ENCODE assay signal across 1 cellular context in genomic region chr20:63434599-63435378, GRCh38.
TF ChIP-seq lines count a peak whose summit lies in the region.

No MANE protein-coding gene starts in this region.

TF ChIP-seq in HepG2, 621 proteins besides CTCF, POLR2A, EP300 and RAD21 (continued from another document and continues in another):
- TF ChIP-seq ZNF407 (CRISPR knock-in tag; IDR thresholded peaks at IDR 0.05; ENCODE audit: not compliant biosample characterization): no peak
- no peak for TF ChIP-seq TAF15 (IDR thresholded peaks at IDR 0.05; ENCODE audit: low read depth, low read length, poor library complexity, severe bottlenecking)
- no peak; the same call in 1 of the 2 replicates for TF ChIP-seq ZFY (CRISPR knock-in tag; IDR thresholded peaks at IDR 0.05)
- no peak for TF ChIP-seq ZNF275 (CRISPR knock-in tag; IDR thresholded peaks at IDR 0.05; ENCODE audit: borderline replicate concordance)
- no peak for TF ChIP-seq TBX2 (CRISPR knock-in tag; IDR thresholded peaks at IDR 0.05; ENCODE audit: borderline replicate concordance)
- TF ChIP-seq FIP1L1 (IDR thresholded peaks at IDR 0.05; ENCODE audit: borderline replicate concordance, insufficient read depth, low read depth, low read length): no peak
- no peak for TF ChIP-seq REXO4 (CRISPR knock-in tag; IDR thresholded peaks at IDR 0.05; ENCODE audit: borderline replicate concordance)
- TF ChIP-seq HNRNPLL (IDR thresholded peaks at IDR 0.05; ENCODE audit: low read depth, low read length, poor library complexity, severe bottlenecking): no peak
- TF ChIP-seq, protein P1, sequence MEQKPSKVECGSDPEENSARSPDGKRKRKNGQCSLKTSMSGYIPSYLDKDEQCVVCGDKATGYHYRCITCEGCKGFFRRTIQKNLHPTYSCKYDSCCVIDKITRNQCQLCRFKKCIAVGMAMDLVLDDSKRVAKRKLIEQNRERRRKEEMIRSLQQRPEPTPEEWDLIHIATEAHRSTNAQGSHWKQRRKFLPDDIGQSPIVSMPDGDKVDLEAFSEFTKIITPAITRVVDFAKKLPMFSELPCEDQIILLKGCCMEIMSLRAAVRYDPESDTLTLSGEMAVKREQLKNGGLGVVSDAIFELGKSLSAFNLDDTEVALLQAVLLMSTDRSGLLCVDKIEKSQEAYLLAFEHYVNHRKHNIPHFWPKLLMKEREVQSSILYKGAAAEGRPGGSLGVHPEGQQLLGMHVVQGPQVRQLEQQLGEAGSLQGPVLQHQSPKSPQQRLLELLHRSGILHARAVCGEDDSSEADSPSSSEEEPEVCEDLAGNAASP (CRISPR knock-in tag; IDR thresholded peaks at IDR 0.05; ENCODE audit: borderline replicate concordance): no peak
- no peak for TF ChIP-seq ARNT (IDR thresholded peaks at IDR 0.05)
- TF ChIP-seq CREM (IDR thresholded peaks at IDR 0.05): no peak
- TF ChIP-seq CREM (CRISPR knock-in tag; IDR thresholded peaks at IDR 0.05): no peak
- no peak for TF ChIP-seq HMG20A (CRISPR knock-in tag; IDR thresholded peaks at IDR 0.05; ENCODE audit: borderline replicate concordance)
- TF ChIP-seq CBFB (CRISPR knock-in tag; IDR thresholded peaks at IDR 0.05): peak; percentile 27; the same call in 1 of the 2 replicates
- TF ChIP-seq HDAC1 (CRISPR knock-in tag; IDR thresholded peaks at IDR 0.05): no peak
- no peak for TF ChIP-seq NR2F2 (IDR thresholded peaks at IDR 0.05; ENCODE audit: borderline replicate concordance, low read depth)
- TF ChIP-seq ZSCAN5A (CRISPR knock-in tag; IDR thresholded peaks at IDR 0.05; ENCODE audit: borderline replicate concordance): no peak
- no peak for TF ChIP-seq KLF13 (CRISPR knock-in tag; IDR thresholded peaks at IDR 0.05)
- TF ChIP-seq FOXA1 (IDR thresholded peaks at IDR 0.05): no peak
- peak; percentile 67 for TF ChIP-seq FOXA1 (CRISPR knock-in tag; IDR thresholded peaks at IDR 0.05)
- no peak for TF ChIP-seq ARID3A (IDR thresholded peaks at IDR 0.05; ENCODE audit: low read depth, low read length)
- TF ChIP-seq FOSL2 (CRISPR knock-in tag; IDR thresholded peaks at IDR 0.05): peak; percentile 66
- TF ChIP-seq NFKBIZ (CRISPR knock-in tag; IDR thresholded peaks at IDR 0.05): 0 out of 2 replicates have a peak, but pooled peaks have one; percentile 8
- TF ChIP-seq ZNF891 (CRISPR knock-in tag; IDR thresholded peaks at IDR 0.05): peak; percentile 38; the same call in 1 of the 2 replicates
- TF ChIP-seq, protein P2, sequence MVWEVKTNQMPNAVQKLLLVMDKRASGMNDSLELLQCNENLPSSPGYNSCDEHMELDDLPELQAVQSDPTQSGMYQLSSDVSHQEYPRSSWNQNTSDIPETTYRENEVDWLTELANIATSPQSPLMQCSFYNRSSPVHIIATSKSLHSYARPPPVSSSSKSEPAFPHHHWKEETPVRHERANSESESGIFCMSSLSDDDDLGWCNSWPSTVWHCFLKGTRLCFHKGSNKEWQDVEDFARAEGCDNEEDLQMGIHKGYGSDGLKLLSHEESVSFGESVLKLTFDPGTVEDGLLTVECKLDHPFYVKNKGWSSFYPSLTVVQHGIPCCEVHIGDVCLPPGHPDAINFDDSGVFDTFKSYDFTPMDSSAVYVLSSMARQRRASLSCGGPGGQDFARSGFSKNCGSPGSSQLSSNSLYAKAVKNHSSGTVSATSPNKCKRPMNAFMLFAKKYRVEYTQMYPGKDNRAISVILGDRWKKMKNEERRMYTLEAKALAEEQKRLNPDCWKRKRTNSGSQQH (CRISPR knock-in tag; IDR thresholded peaks at IDR 0.05; ENCODE audit: low read depth): no peak
- no peak for TF ChIP-seq KLF12 (CRISPR knock-in tag; IDR thresholded peaks at IDR 0.05; ENCODE audit: borderline replicate concordance)
- peak; percentile 97 for TF ChIP-seq USF2 (IDR thresholded peaks at IDR 0.05; ENCODE audit: low read depth, low read length)
- peak; percentile 89; the same call in 1 of the 2 replicates for TF ChIP-seq USF2 (CRISPR knock-in tag; IDR thresholded peaks at IDR 0.05; ENCODE audit: borderline replicate concordance)
- TF ChIP-seq, protein P3, sequence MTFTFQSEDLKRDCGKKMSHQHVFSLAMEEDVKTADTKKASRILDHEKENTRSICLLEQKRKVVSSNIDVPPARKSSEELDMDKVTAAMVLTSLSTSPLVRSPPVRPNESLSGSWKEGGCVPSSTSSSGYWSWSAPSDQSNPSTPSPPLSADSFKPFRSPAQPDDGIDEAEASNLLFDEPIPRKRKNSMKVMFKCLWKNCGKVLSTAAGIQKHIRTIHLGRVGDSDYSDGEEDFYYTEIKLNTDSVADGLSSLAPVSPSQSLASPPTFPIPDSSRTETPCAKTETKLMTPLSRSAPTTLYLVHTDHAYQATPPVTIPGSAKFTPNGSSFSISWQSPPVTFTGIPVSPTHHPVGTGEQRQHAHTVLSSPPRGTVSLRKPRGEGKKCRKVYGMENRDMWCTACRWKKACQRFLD (CRISPR knock-in tag; IDR thresholded peaks at IDR 0.05; ENCODE audit: borderline replicate concordance): 0 out of 2 replicates have a peak, but pooled peaks have one; percentile 44
- no peak for TF ChIP-seq ZNF251 (CRISPR knock-in tag; IDR thresholded peaks at IDR 0.05)
- no peak for TF ChIP-seq SIN3B (IDR thresholded peaks at IDR 0.05; ENCODE audit: low read length)
- no peak for TF ChIP-seq ZIK1 (CRISPR knock-in tag; IDR thresholded peaks at IDR 0.05; ENCODE audit: borderline replicate concordance, low read depth)
- TF ChIP-seq IRX3 (CRISPR knock-in tag; IDR thresholded peaks at IDR 0.05; ENCODE audit: borderline replicate concordance, low read depth): no peak
- TF ChIP-seq, protein P4, sequence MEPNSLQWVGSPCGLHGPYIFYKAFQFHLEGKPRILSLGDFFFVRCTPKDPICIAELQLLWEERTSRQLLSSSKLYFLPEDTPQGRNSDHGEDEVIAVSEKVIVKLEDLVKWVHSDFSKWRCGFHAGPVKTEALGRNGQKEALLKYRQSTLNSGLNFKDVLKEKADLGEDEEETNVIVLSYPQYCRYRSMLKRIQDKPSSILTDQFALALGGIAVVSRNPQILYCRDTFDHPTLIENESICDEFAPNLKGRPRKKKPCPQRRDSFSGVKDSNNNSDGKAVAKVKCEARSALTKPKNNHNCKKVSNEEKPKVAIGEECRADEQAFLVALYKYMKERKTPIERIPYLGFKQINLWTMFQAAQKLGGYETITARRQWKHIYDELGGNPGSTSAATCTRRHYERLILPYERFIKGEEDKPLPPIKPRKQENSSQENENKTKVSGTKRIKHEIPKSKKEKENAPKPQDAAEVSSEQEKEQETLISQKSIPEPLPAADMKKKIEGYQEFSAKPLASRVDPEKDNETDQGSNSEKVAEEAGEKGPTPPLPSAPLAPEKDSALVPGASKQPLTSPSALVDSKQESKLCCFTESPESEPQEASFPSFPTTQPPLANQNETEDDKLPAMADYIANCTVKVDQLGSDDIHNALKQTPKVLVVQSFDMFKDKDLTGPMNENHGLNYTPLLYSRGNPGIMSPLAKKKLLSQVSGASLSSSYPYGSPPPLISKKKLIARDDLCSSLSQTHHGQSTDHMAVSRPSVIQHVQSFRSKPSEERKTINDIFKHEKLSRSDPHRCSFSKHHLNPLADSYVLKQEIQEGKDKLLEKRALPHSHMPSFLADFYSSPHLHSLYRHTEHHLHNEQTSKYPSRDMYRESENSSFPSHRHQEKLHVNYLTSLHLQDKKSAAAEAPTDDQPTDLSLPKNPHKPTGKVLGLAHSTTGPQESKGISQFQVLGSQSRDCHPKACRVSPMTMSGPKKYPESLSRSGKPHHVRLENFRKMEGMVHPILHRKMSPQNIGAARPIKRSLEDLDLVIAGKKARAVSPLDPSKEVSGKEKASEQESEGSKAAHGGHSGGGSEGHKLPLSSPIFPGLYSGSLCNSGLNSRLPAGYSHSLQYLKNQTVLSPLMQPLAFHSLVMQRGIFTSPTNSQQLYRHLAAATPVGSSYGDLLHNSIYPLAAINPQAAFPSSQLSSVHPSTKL (CRISPR knock-in tag; IDR thresholded peaks at IDR 0.05): peak; percentile 52
- TF ChIP-seq FOSL1 (CRISPR knock-in tag; IDR thresholded peaks at IDR 0.05; ENCODE audit: borderline replicate concordance): no peak
- no peak for TF ChIP-seq ZMYM3 (CRISPR knock-in tag; IDR thresholded peaks at IDR 0.05)
